Comparison of ENCODE assay signal across 9 cellular contexts in the genomic region with DNA sequence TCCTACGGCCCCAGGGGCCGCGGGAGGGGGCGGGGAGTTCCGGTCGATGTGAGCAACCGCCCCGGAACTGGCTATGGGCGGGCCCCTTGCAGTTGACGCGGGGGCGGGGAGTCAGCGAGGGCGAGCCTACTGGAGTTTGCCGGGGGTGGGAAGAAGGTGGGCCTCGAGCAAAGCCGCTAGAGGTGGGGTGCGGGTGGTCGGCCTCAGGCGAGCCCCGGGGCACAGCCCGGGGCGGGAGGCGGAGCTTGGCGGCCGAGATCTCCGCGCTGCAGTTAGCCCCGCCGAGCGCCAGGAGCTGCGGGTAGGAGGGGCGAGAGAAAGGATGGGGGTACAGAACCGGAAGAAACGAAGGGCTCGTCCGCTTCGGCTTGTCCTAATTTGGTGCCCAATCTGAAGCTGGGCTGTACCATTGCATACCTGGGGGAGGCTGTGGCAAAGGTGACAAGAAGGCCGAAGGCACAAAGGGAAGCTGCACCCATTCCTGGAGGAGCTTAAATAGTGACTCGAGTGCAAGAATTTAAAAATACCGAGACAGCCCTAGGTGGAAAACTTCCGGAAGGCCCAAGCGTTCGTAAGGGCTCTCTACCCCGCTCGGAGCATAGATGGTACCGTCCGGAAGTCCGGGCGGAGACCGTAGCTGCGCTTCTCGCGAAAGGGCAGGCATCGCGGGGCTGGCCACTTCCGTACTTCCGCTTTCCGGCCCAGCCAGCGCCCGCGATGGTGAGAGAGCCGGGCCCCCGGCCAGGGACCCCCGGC. TPM values are rescaled to one million over a fixed set of nuclear protein-coding genes. Genes with fewer than 3 reads are reported as not detected.
A peak's percentile ranks its signal among the peaks of the same experiment; 100 is the strongest.
DNase-seq lines count a peak whose midpoint lies in the region; ATAC-seq, FAIRE-seq and TF ChIP-seq lines count a peak whose summit lies in the region.
"Had no signal": no experiment of that assay in that cellular context is flagged by ENCODE, and none has a peak within 500 bp of the region (broad histone marks: within the 10 kb centered on the region; RNA-seq: fewer than 3 reads in every experiment).

A gene (plus strand): TSS at position 678 of the 756 bp plus-strand sequence. CDS start 40 bp downstream, at position 718.
A gene with protein sequence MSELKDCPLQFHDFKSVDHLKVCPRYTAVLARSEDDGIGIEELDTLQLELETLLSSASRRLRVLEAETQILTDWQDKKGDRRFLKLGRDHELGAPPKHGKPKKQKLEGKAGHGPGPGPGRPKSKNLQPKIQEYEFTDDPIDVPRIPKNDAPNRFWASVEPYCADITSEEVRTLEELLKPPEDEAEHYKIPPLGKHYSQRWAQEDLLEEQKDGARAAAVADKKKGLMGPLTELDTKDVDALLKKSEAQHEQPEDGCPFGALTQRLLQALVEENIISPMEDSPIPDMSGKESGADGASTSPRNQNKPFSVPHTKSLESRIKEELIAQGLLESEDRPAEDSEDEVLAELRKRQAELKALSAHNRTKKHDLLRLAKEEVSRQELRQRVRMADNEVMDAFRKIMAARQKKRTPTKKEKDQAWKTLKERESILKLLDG (minus strand): TSS at position 69 of the 756 bp plus-strand sequence. CDS start 1,007 bp downstream, outside the sequence.

- peak within 1 kb of the TSS; percentile 96 for H3K9ac ChIP-seq in keratinocyte (ENCODE audit: control insufficient read depth, extremely low read depth, insufficient read depth, low read length)

- peak; percentile 60 for FAIRE-seq in keratinocyte (lab: Jason Lieb, UNC)
- FAIRE-seq: colon had no signal

- H3K9me3 ChIP-seq in keratinocyte (ENCODE audit: control insufficient read depth, low read depth, low read length): no peaks in the 10 kb centered on the region

- peak within 1 kb of the TSS; percentile 82 for H2AFZ ChIP-seq in keratinocyte (ENCODE audit: control insufficient read depth, low read length)

- H3K36me3 ChIP-seq in keratinocyte (ENCODE audit: control insufficient read depth in 2 of 2, extremely low read depth in 1 of 2, insufficient read depth in 2 of 2, low read length in 2 of 2): peaks cover 12 to 28% of the 10 kb centered on the region in 2 experiments

- peaks cover 53% of the 10 kb centered on the region for H3K79me2 ChIP-seq in keratinocyte (ENCODE audit: control insufficient read depth, insufficient read depth, low read length)

- peak within 1 kb of the TSS; percentile 81 for H3K27ac ChIP-seq in keratinocyte (ENCODE audit: control insufficient read depth, insufficient read depth, low read length)

- H3K4me2 ChIP-seq in keratinocyte (ENCODE audit: control insufficient read depth, extremely low read depth, insufficient read depth, low read depth, low read length): peak within 1 kb of the TSS; percentile 98

- H3K27me3 ChIP-seq in keratinocyte (ENCODE audit: control insufficient read depth, extremely low read depth, insufficient read depth, low read length): no peaks in the 10 kb centered on the region

- TF ChIP-seq CTCF in keratinocyte (optimal IDR thresholded peaks at IDR 0.05 in 1 of 3, IDR thresholded peaks at IDR 0.05 in 1 of 3, conservative IDR thresholded peaks at IDR 0.05 in 1 of 3; ENCODE audit: extremely low read depth in 1 of 3, insufficient read depth in 2 of 3, low read length in 3 of 3): no peak

- peaks cover 14% of the 10 kb centered on the region for H3K4me1 ChIP-seq in keratinocyte (ENCODE audit: control insufficient read depth, extremely low read depth, insufficient read depth, low read length)

- DNase-seq in AML-193 (lab: John Stamatoyannopoulos, UW): peak; percentile 98 to 100
- peak; percentile 82 for DNase-seq in NCI-H460 (ENCODE audit: extremely low read depth, low read depth)
- DNase-seq in activated CD4-positive, CD25-positive, alpha-beta regulatory T cell treated with anti-CD3 and anti-CD28 coated beads, Interleukin-2, amount 50 U/mL, for 72 hours: peak; percentile 92
- DNase-seq in cerebellar cortex (ENCODE audit: low spot score): peak; percentile 97
- DNase-seq in keratinocyte (ENCODE audit: low read depth, low spot score): peak; percentile 45
- DNase-seq in stimulated activated CD4-positive, alpha-beta T cell treated with anti-CD3 and anti-CD28 coated beads, Interleukin-12 subunit alpha, Interleukin-12 subunit beta, amount 100 ng/mL, for 48 hours (ENCODE audit: low read depth in 2 of 3, low spot score in 1 of 3): peak; percentile 79 to 87 (median 83)

- TF ChIP-seq POLR2A in GM19193 (IDR thresholded peaks at IDR 0.05; ENCODE audit: extremely low read depth, insufficient read depth, insufficient read length): peak; percentile 92

- peak within 1 kb of the TSS; percentile 61 to 100 (median 86) for H3K4me3 ChIP-seq in keratinocyte (ENCODE audit: control insufficient read depth in 2 of 3, extremely low read depth in 1 of 3, insufficient read depth in 2 of 3, low read depth in 1 of 3, low read length in 3 of 3)

- H3K9me1 ChIP-seq in keratinocyte (ENCODE audit: control insufficient read depth, extremely low read depth, insufficient read depth, low read length): no peaks in the 10 kb centered on the region

- dilution Hi-C loops in keratinocyte (cut with MboI; ENCODE audit: extremely low pct_ligation_motif_present, low sequenced_read_pairs): no loop called here

- peak; percentile 84 for ATAC-seq in HG03432 (IDR thresholded peaks at IDR 0.05; ENCODE audit: unreplicated experiment)

- peaks cover 1% of the 10 kb centered on the region for H4K20me1 ChIP-seq in keratinocyte (ENCODE audit: control insufficient read depth, extremely low read depth, insufficient read depth, low read length)

RNA-seq across cellular contexts. Expression of the first gene that starts in this region (rescaled TPM):
- 80.9 and 97.3 TPM in 2 replicates for total RNA-seq in NCI-H460 (2014; rRNA removed; shearing (Covaris generic))
- polyA plus RNA-seq in NCI-H460 (2014; cell fraction: nucleus; rRNA removed): 46.3 and 66.3 TPM in 2 replicates
- 161 to 325 TPM (median 173 TPM) in 3 replicates for polyA plus RNA-seq in keratinocyte
- 36.1 TPM for polyA plus RNA-seq in keratinocyte (2011; ENCODE audit: low read depth)
- 177 and 220 TPM in 2 replicates for polyA plus RNA-seq in keratinocyte (2011; cell fraction: cytosol; rRNA removed)
- 75.3 and 80.5 TPM in 2 replicates for polyA plus RNA-seq in keratinocyte (2011; cell fraction: nucleus; rRNA removed)
- 97.9 and 190 TPM in 2 replicates for polyA plus RNA-seq in keratinocyte (2012; ENCODE audit: low replicate concordance)
- 72.0 to 216 TPM (median 199 TPM) in 3 replicates for polyA minus RNA-seq in keratinocyte
- polyA minus RNA-seq in keratinocyte (2011; cell fraction: cytosol; rRNA and poly(A)+ RNA removed): 341 TPM
- 53.3 and 77.0 TPM in 2 replicates for polyA minus RNA-seq in keratinocyte (2011; cell fraction: nucleus; rRNA and poly(A)+ RNA removed)

RNA-seq across cellular contexts. Expression of the second gene that starts in this region (rescaled TPM):
- 45.6 and 49.2 TPM in 2 replicates for total RNA-seq in NCI-H460 (2014; rRNA removed; shearing (Covaris generic))
- 39.2 and 50.9 TPM in 2 replicates for polyA plus RNA-seq in NCI-H460 (2014; cell fraction: nucleus; rRNA removed)
- polyA plus RNA-seq in keratinocyte: 29.6 to 43.7 TPM (median 38.3 TPM) in 3 replicates
- 29.1 TPM for polyA plus RNA-seq in keratinocyte (2011; ENCODE audit: low read depth)
- 27.7 and 44.7 TPM in 2 replicates for polyA plus RNA-seq in keratinocyte (2011; cell fraction: cytosol; rRNA removed)
- polyA plus RNA-seq in keratinocyte (2011; cell fraction: nucleus; rRNA removed): 22.5 and 30.1 TPM in 2 replicates
- 22.4 and 43.5 TPM in 2 replicates for polyA plus RNA-seq in keratinocyte (2012; ENCODE audit: low replicate concordance)
- 33.0 to 59.8 TPM (median 45.4 TPM) in 3 replicates for polyA minus RNA-seq in keratinocyte
- 60.4 TPM for polyA minus RNA-seq in keratinocyte (2011; cell fraction: cytosol; rRNA and poly(A)+ RNA removed)
- 14.5 and 16.8 TPM in 2 replicates for polyA minus RNA-seq in keratinocyte (2011; cell fraction: nucleus; rRNA and poly(A)+ RNA removed)

Comparison
In these comparisons a context has a peak if more than half of its experiments do, and no peak if none do; other contexts are left out.
1. Peak in every context shown above with its lines: DNase-seq, ATAC-seq, H3K4me3 ChIP-seq and H3K27ac ChIP-seq.
2. DNase-seq: peak in every context shown above with its lines; median percentile 99 in AML-193; 97 in cerebellar cortex; 92 in activated CD4-positive, CD25-positive, alpha-beta regulatory T cell treated with anti-CD3 and anti-CD28 coated beads, Interleukin-2, amount 50 U/mL, for 72 hours; 83 in stimulated activated CD4-positive, alpha-beta T cell treated with anti-CD3 and anti-CD28 coated beads, Interleukin-12 subunit alpha, Interleukin-12 subunit beta, amount 100 ng/mL, for 48 hours; 82 in NCI-H460; 45 in keratinocyte.